Comparison of ENCODE assay signal across 8 cellular contexts in genomic region chr4:106266201-106266600, GRCh38. TPM values are rescaled to one million over a fixed set of nuclear protein-coding genes. Genes with fewer than 3 reads are reported as not detected.
DNase-seq lines count a peak whose midpoint lies in the region; ATAC-seq, FAIRE-seq and TF ChIP-seq lines count a peak whose summit lies in the region.

No MANE protein-coding gene starts in this region.

- TF ChIP-seq POLR2A in GM12892 (IDR thresholded peaks at IDR 0.05; ENCODE audit: low read depth, low read length) = no peak
- TF ChIP-seq POLR2A in ovary (IDR thresholded peaks at IDR 0.05) = no peak

- no peaks in the 10 kb centered on the region for H4K20me1 ChIP-seq in hepatocyte (ENCODE audit: insufficient read depth, poor library complexity, severe bottlenecking)

- H3K4me3 ChIP-seq in hepatocyte = no peak overlapping the region
- H3K4me3 ChIP-seq in ovary = no peak overlapping the region

- intact Hi-C loops in ovary (cut with DNase I) = no loop called here

- FAIRE-seq in GM12892 (lab: Jason Lieb, UNC) = peak; percentile 40

- H3K4me1 ChIP-seq in hepatocyte (ENCODE audit: insufficient read depth) (no peaks in the 10 kb centered on the region), ovary (ENCODE audit: insufficient read depth) (peaks cover 3% of the 10 kb centered on the region)

- TF ChIP-seq CTCF in hepatocyte (IDR thresholded peaks at IDR 0.05; ENCODE audit: poor library complexity) = peak; percentile 79
- TF ChIP-seq CTCF in ovary (IDR thresholded peaks at IDR 0.05) = no peak

- H3K36me3 ChIP-seq in hepatocyte (replicated peaks; ENCODE audit: insufficient read depth, low read depth) (no peaks in the 10 kb centered on the region), ovary (no peaks in the 10 kb centered on the region)

- no peak for TF ChIP-seq EP300 in ovary (IDR thresholded peaks at IDR 0.05)

- H3K27me3 ChIP-seq in hepatocyte (no peaks in the 10 kb centered on the region), ovary (no peaks in the 10 kb centered on the region)

- no peaks in the 10 kb centered on the region for H3K9me2 ChIP-seq in hepatocyte (replicated peaks; ENCODE audit: insufficient read depth)

- peaks cover 2% of the 10 kb centered on the region for H3K79me2 ChIP-seq in hepatocyte

- peak; percentile 35 for DNase-seq in AG08396 (ENCODE audit: low spot score)
- no peak for DNase-seq in GM12892 (ENCODE audit: insufficient read length)
- peak; percentile 34 for DNase-seq in SK-N-DZ (ENCODE audit: low spot score)
- DNase-seq in hepatocyte (ENCODE audit: low spot score) = peak; percentile 61
- DNase-seq in activated CD4-positive, CD25-positive, alpha-beta regulatory T cell (lab: John Stamatoyannopoulos, UW) = no peak
- no peak for DNase-seq in ovary
- DNase-seq in HuH-7.5 (ENCODE audit: low spot score) = no peak

- no peak overlapping the region for H3K4me2 ChIP-seq in hepatocyte

- H2AFZ ChIP-seq in hepatocyte = no peak overlapping the region

- peak; percentile 65 for ATAC-seq in HG03460 (IDR thresholded peaks at IDR 0.05; ENCODE audit: unreplicated experiment)

- H3K27ac ChIP-seq in hepatocyte (no peak overlapping the region), ovary (no peak overlapping the region)

- H3K9me3 ChIP-seq in hepatocyte (ENCODE audit: low read depth) (no peaks in the 10 kb centered on the region), ovary (no peaks in the 10 kb centered on the region)

RNA-seq across cellular contexts. Expression of gene TBCK, which starts 49.8 kb away (rescaled TPM):
- polyA plus RNA-seq in GM12892 (2012; ENCODE audit: missing spikeins) = 13.7 TPM
- polyA plus RNA-seq in SK-N-DZ (2014; cell fraction: cytosol; rRNA removed) = 13.8 and 17.3 TPM in 2 replicates
- 49.0 and 55.6 TPM in 2 replicates for polyA plus RNA-seq in SK-N-DZ (2014; cell fraction: nucleus; rRNA removed)
- total RNA-seq in hepatocyte (46.0 and 49.7 TPM in 2 replicates), ovary (10 to 100 TPM; 34.0 to 50.1 (median 41.3) TPM)
- polyA plus RNA-seq in hepatocyte (19.8 and 20.4 TPM in 2 replicates), ovary (10 to 100 TPM; 13.6 to 22.3 TPM)

RNA-seq across cellular contexts. Expression of gene AIMP1, which starts 50.1 kb away (rescaled TPM):
- 69.6 TPM for polyA plus RNA-seq in GM12892 (2012; ENCODE audit: missing spikeins)
- 36.0 and 37.7 TPM in 2 replicates for polyA plus RNA-seq in SK-N-DZ (2014; cell fraction: cytosol; rRNA removed)
- polyA plus RNA-seq in SK-N-DZ (2014; cell fraction: nucleus; rRNA removed) = 16.1 and 22.2 TPM in 2 replicates
- total RNA-seq in hepatocyte (28.3 and 33.7 TPM in 2 replicates), ovary (10 to 100 TPM; 19.7 to 46.5 (median 44.0) TPM)
- polyA plus RNA-seq in hepatocyte (53.7 and 56.6 TPM in 2 replicates), ovary (10 to 100 TPM; 29.9 to 37.6 TPM)

Comparison
In these comparisons a context has a peak if more than half of its experiments do, and no peak if none do; other contexts are left out.
1. DNase-seq: peak in AG08396 (single experiment), SK-N-DZ (single experiment) and hepatocyte (single experiment); none in GM12892 (single experiment), activated CD4-positive, CD25-positive, alpha-beta regulatory T cell (0 of 4), ovary (0 of 5) and HuH-7.5 (single experiment).